16 cellular contexts compared by ENCODE assay signal in genomic region chr1:209375681-209376360, GRCh38.
DNase-seq lines count a peak whose midpoint lies in the region; ATAC-seq and TF ChIP-seq lines count a peak whose summit lies in the region.
"Had no signal": no experiment of that assay in that cellular context is flagged by ENCODE, and none has a peak within 500 bp of the region (broad histone marks: within the 10 kb centered on the region; RNA-seq: fewer than 3 reads in every experiment).

No MANE protein-coding gene starts in this region.

- peak overlapping the region; percentile 66 for H2BK15ac ChIP-seq in mesendoderm (replicated peaks; ENCODE audit: low read depth)

- H3K9me3 ChIP-seq in HUES6 (ENCODE audit: control insufficient read depth, insufficient read depth, low read depth, low read length) = no peaks in the 10 kb centered on the region
- H3K9me3 ChIP-seq: thyroid gland had no signal

- no peaks in the 10 kb centered on the region for H3K36me3 Mint-ChIP-seq in chondrocyte (ENCODE audit: low read depth)

- H3K9me3 Mint-ChIP-seq in chondrocyte (ENCODE audit: low read depth) = no peaks in the 10 kb centered on the region

- no peaks in the 10 kb centered on the region for H3K79me1 ChIP-seq in mesendoderm (ENCODE audit: low read length)

- no peak overlapping the region for H3K4me2 ChIP-seq in mesendoderm (ENCODE audit: low read length)

- no peak overlapping the region for H2BK120ac ChIP-seq in mesendoderm (ENCODE audit: low read depth, low read length)

- peak overlapping the region; percentile 46 for H3K56ac ChIP-seq in mesendoderm (ENCODE audit: low read length)

- no peak overlapping the region for H3K4ac ChIP-seq in mesendoderm (ENCODE audit: low read depth, low read length)

- peak overlapping the region; percentile 14 for H4K8ac ChIP-seq in mesendoderm (ENCODE audit: low read depth, low read length)

- H2AK5ac ChIP-seq in mesendoderm (ENCODE audit: low read length) = no peak overlapping the region

- no peak overlapping the region for H3K23ac ChIP-seq in mesendoderm (ENCODE audit: low read length)

- H3K27me3 ChIP-seq in HUES6 (ENCODE audit: control insufficient read depth, insufficient read depth, low read length) (no peaks in the 10 kb centered on the region), mesendoderm (ENCODE audit: insufficient read depth, low read length, poor library complexity) (no peaks in the 10 kb centered on the region)
- H3K27me3 ChIP-seq: thyroid gland had no signal

- no peak for ATAC-seq in GM18909 (IDR thresholded peaks at IDR 0.05; ENCODE audit: poor library complexity, unreplicated experiment)
- no peak for ATAC-seq in HG02642 (IDR thresholded peaks at IDR 0.05; ENCODE audit: poor library complexity, unreplicated experiment)

- H3K36me3 ChIP-seq in HUES6 (ENCODE audit: control insufficient read depth, insufficient read depth, low read length) (no peaks in the 10 kb centered on the region), mesendoderm (ENCODE audit: control insufficient read depth, insufficient read depth, low read length) (no peaks in the 10 kb centered on the region)
- H3K36me3 ChIP-seq: thyroid gland had no signal

- 0 out of 2 replicates have a peak overlapping the region, but pooled peaks have one; percentile 12 for H3K27ac ChIP-seq in HUES6 (ENCODE audit: low read depth, low read length)
- H3K27ac ChIP-seq in mesendoderm (ENCODE audit: low read depth, low read length) = peak overlapping the region; percentile 19
- H3K27ac ChIP-seq: thyroid gland had no signal

- H3K79me2 ChIP-seq in mesendoderm (ENCODE audit: control insufficient read depth, insufficient read depth, low read length) = no peaks in the 10 kb centered on the region

- H3K4me3 ChIP-seq in AG10803 (ENCODE audit: low read length) = no peak overlapping the region
- no peak overlapping the region for H3K4me3 ChIP-seq in HUES6 (ENCODE audit: low read depth, low read length)
- H3K4me3 ChIP-seq in mesendoderm (ENCODE audit: low read length) = no peak overlapping the region
- H3K4me3 ChIP-seq: thyroid gland had no signal

- no peak overlapping the region for H2BK5ac ChIP-seq in mesendoderm (ENCODE audit: low read length)

- H3K9ac ChIP-seq in HUES6 (ENCODE audit: low read length) (no peak overlapping the region), mesendoderm (ENCODE audit: low read length) (no peak overlapping the region)

- no peak overlapping the region for H4K5ac ChIP-seq in mesendoderm (ENCODE audit: low read length)

- TF ChIP-seq CTCF in AG10803 (conservative IDR thresholded peaks at IDR 0.05; ENCODE audit: low read length) (0 out of 2 replicates have a peak, but pooled peaks have one; percentile 6), chondrocyte (IDR thresholded peaks at IDR 0.05) (no peak)

- WGBS in mesendoderm (ENCODE audit: extremely low coverage, insufficient coverage, low lambda C conversion rate) = no CpG with 5 or more reads among the region's 2 CpGs

- no peaks in the 10 kb centered on the region for H3K27me3 Mint-ChIP-seq in chondrocyte (ENCODE audit: low read depth)

- no peak overlapping the region for H3K4me3 Mint-ChIP-seq in chondrocyte (ENCODE audit: unreplicated experiment)

- peaks cover 21% of the 10 kb centered on the region for H3K4me1 Mint-ChIP-seq in chondrocyte (ENCODE audit: low read depth)

- DNase-seq in AG10803 (ENCODE audit: low read depth) = peak; percentile 69
- DNase-seq in chondrocyte (ENCODE audit: low spot score) = no peak
- peak; percentile 74 for DNase-seq in mesendoderm
- no peak for DNase-seq in stimulated activated CD4-positive, alpha-beta T cell treated with anti-CD3 and anti-CD28 coated beads, Interleukin-4, amount 100 ng/mL, for 1 hour
- no peak for DNase-seq in OCI-M2 (lab: John Stamatoyannopoulos, UW; ENCODE audit: unreplicated experiment)
- DNase-seq: AML-193; cerebellar nuclear complex; DMS53; Karpas-422; NCI-H1694 treated with DMSO at 0.1 percent for 48 hours; SIG-M5; stimulated activated CD4-positive, alpha-beta T cell treated with anti-CD3 and anti-CD28 coated beads, Interleukin-12 subunit alpha, Interleukin-12 subunit beta, amount 100 ng/mL, for 4 hours; thyroid gland had no signal

- H3K27ac Mint-ChIP-seq in chondrocyte (ENCODE audit: unreplicated experiment) = peak overlapping the region; percentile 84

- H3K4me1 ChIP-seq in HUES6 (ENCODE audit: control insufficient read depth, insufficient read depth, low read length) (peaks cover 28% of the 10 kb centered on the region), mesendoderm (ENCODE audit: control insufficient read depth, low read depth, low read length) (peaks cover 8% of the 10 kb centered on the region)
- H3K4me1 ChIP-seq: thyroid gland had no signal

- peak overlapping the region; percentile 53 for H3K18ac ChIP-seq in mesendoderm (ENCODE audit: low read length)

Comparison
In these comparisons a context has a peak if more than half of its experiments do, and no peak if none do; other contexts are left out.
1. DNase-seq: peak in AG10803 (single experiment) and mesendoderm (single experiment); none in chondrocyte (single experiment), stimulated activated CD4-positive, alpha-beta T cell treated with anti-CD3 and anti-CD28 coated beads, Interleukin-4, amount 100 ng/mL, for 1 hour (single experiment) and OCI-M2 (single experiment).